Comparison of ENCODE assay signal across 7 cellular contexts in the genomic region with DNA sequence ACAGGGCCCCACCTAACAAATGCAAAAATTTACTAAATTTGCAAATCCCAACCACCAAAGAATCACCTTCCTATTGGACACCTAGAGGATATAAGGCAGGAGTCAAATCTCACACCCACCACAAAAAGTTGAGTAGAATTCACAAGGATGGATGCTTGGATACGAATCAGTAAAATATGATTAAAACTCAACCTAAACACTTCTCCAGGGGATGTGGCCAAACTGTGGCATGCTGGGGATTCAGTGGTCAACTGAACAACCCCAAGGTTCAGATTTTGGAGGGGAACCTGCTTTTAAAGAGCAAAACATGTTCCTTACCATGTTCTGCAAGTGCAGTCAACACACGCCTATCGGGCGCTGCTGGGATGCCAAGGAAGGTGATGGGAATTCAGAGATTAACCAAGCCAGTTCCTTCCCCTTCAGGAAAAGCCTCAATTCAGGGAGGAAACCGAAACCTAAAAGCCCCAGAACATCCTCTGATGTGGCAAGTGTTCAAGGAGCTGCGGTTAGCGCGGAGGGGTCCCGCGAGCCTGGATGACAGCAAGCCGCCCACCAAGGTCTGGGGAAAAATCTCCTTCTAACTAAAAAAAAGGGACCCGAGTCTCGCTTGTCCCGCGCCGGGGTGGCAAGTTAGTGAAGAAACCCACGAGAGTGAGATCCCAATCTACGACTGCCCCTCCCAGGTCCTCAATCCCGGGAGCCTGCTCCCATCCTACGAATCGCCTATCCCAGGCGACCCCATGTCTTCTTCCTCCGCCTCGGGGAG. TPM values are rescaled to one million over a fixed set of nuclear protein-coding genes. Genes with fewer than 3 reads are reported as not detected.
DNase-seq lines count a peak whose midpoint lies in the region; ATAC-seq and TF ChIP-seq lines count a peak whose summit lies in the region.

No MANE protein-coding gene starts in this region.

- H3K4me3 ChIP-seq in ectodermal cell (ENCODE audit: insufficient read depth, low read depth, low read length): peak overlapping the region; percentile 89
- peak overlapping the region; percentile 79 to 91 (median 86) for H3K4me3 ChIP-seq in thyroid gland (replicated peaks in 1 of 3)

- H3K27me3 ChIP-seq in ectodermal cell (ENCODE audit: control insufficient read depth, insufficient read depth, low read length, poor library complexity, severe bottlenecking) (peaks cover 21% of the 10 kb centered on the region), thyroid gland (no peaks in the 10 kb centered on the region)

- intact Hi-C loops in thyroid gland (cut with DNase I): no loop called here

- no peak for TF ChIP-seq POLR2A in thyroid gland (IDR thresholded peaks at IDR 0.05)

- H3K27ac Mint-ChIP-seq in T-helper 17 cell: peak overlapping the region; percentile 100

- DNase-seq in GM03348 (ENCODE audit: low spot score) (peak; percentile 43), T-helper 17 cell (peak in 2 of 3 donors; percentile 23 to 51), medulla oblongata (ENCODE audit: extremely low spot score) (peak; percentile 46), thyroid gland (peak in 1 of 2 donors; percentile 24), mucosa of gallbladder (ENCODE audit: low spot score) (no peak)

- H3K4me3 Mint-ChIP-seq in T-helper 17 cell: peak overlapping the region; percentile 92

- ATAC-seq in HG02852 (IDR thresholded peaks at IDR 0.05; ENCODE audit: unreplicated experiment): peak; percentile 3
- ATAC-seq in T-helper 17 cell: no peak

- H3K27me3 Mint-ChIP-seq in T-helper 17 cell: no peaks in the 10 kb centered on the region

- peaks cover 10% of the 10 kb centered on the region for H3K36me3 Mint-ChIP-seq in T-helper 17 cell (ENCODE audit: low read depth)

- no peaks in the 10 kb centered on the region for H3K36me3 ChIP-seq in ectodermal cell (ENCODE audit: control insufficient read depth, insufficient read depth, low read length)
- peaks cover under 1 to 3% of the 10 kb centered on the region in 2 donors for H3K36me3 ChIP-seq in thyroid gland

- peaks cover 4% of the 10 kb centered on the region for H3K4me1 ChIP-seq in ectodermal cell (ENCODE audit: control insufficient read depth, insufficient read depth, low read length)
- peaks cover 24 to 33% of the 10 kb centered on the region in 2 donors for H3K4me1 ChIP-seq in thyroid gland

- H3K9me3 ChIP-seq in T-helper 17 cell (ENCODE audit: control insufficient read depth, low read length, poor library complexity, severe bottlenecking) (no peaks in the 10 kb centered on the region), ectodermal cell (ENCODE audit: control insufficient read depth, low read length) (no peaks in the 10 kb centered on the region), thyroid gland (no peaks in the 10 kb centered on the region)

- peaks cover 28% of the 10 kb centered on the region for H3K4me1 Mint-ChIP-seq in T-helper 17 cell

- TF ChIP-seq CTCF in thyroid gland (IDR thresholded peaks at IDR 0.05): no peak

- no peak overlapping the region for H3K27ac ChIP-seq in ectodermal cell (ENCODE audit: insufficient read depth, low read depth, low read length, poor library complexity, severe bottlenecking)
- peak overlapping the region; percentile 87 to 89 (median 88) for H3K27ac ChIP-seq in thyroid gland

- WGBS in ectodermal cell, 2 experiments: 6 to 7% methylated on average over 24 of the region's 24 CpGs
- 4 to 18% methylated on average over 9 to 24 of the region's 24 CpGs for WGBS in thyroid gland, 2 donors

RNA-seq across cellular contexts. Expression of a gene that starts 0.9 kb away (rescaled TPM):
- total RNA-seq in T-helper 17 cell: 100 to 1,000 TPM; 275 to 286 TPM
- polyA plus RNA-seq in ectodermal cell (2013, experiment 1 of 4): 12.5 TPM
- polyA plus RNA-seq in ectodermal cell (2013, experiment 2 of 4): 17.1 TPM
- 10.2 TPM for polyA plus RNA-seq in ectodermal cell (2013, experiment 3 of 4)
- polyA plus RNA-seq in ectodermal cell (2013, experiment 4 of 4): 12.7 TPM
- total RNA-seq in thyroid gland: 100 to 1,000 TPM in 2 of 4 donors, 10 to 100 TPM in 2; 60.6 to 227 (median 112) TPM
- total RNA-seq in mucosa of gallbladder: 80.2 TPM
